ENCODE assay signal across 32 cellular contexts in the genomic region with DNA sequence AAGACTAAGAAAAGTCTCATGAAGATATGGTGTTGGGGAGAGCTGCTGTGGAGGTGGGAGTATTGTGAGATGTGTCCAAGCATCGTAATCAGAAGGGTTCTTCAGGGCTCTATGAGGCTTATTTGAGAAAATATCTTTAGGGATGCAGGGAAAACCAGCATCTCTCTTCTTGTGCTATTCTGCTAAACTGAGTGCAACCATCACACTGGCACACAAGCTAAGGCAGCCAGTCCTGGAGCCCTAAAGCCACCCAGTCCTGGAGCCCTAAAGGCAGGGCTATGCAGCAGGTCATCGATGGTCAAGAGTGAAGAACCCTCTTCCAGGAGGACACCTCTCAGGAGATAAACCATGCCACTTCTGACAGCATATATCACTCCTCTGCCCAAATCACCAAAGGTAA.
"Had no signal": no experiment of that assay in that cellular context is flagged by ENCODE, and none has a peak within 500 bp of the region (broad histone marks: within the 10 kb centered on the region; RNA-seq: fewer than 3 reads in every experiment).

No MANE protein-coding gene starts in this region.

- H3K36me3 ChIP-seq: adrenal gland, ascending aorta, brain microvascular endothelial cell, breast epithelium, cardiac muscle cell had no signal

- DNase-seq: activated effector memory CD4-positive, alpha-beta T cell treated with anti-CD3 and anti-CD28 coated beads, Interleukin-2, amount 50 U/mL, for 16 hours; activated effector memory CD4-positive, alpha-beta T cell treated with Interleukin-2 at 50 U/mL for 16 hours; activated gamma-delta T cell; activated gamma-delta T cell treated with Interleukin-2 at 50 U/mL for 16 hours; activated naive CD4-positive, alpha-beta T cell; activated naive CD4-positive, alpha-beta T cell treated with anti-CD3 and anti-CD28 coated beads for 36 hours; activated naive CD4-positive, alpha-beta T cell treated with anti-CD3 and anti-CD28 coated beads, Interleukin-2, amount 10 ng/mL, durations not matched to agents 7 days and 5 days; activated naive CD4-positive, alpha-beta T cell treated with anti-CD3 and anti-CD28 coated beads, Interleukin-2, amount 50 U/mL, for 16 hours; activated naive CD4-positive, alpha-beta T cell treated with Interleukin-2 at 50 U/mL for 16 hours; activated naive CD8-positive, alpha-beta T cell treated with anti-CD3 and anti-CD28 coated beads for 36 hours; activated naive CD8-positive, alpha-beta T cell treated with anti-CD3 and anti-CD28 coated beads, Interleukin-2, amount 10 ng/mL, durations not matched to agents 7 days and 5 days; activated naive CD8-positive, alpha-beta T cell treated with anti-CD3 and anti-CD28 coated beads, Interleukin-2, amount 50 U/mL, for 24 hours; activated T-cell treated with anti-CD3 and anti-CD28 coated beads, Interleukin-2, amount 50 U/mL, for 4 hours; activated T-cell treated with anti-CD3 and anti-CD28 coated beads, Interleukin-2, amount 50 U/mL, for 48 hours; activated T-cell treated with anti-CD3 and anti-CD28 coated beads, Interleukin-2, amount 50 U/mL, for 72 hours; adrenal gland; amniotic stem cell; amygdala; anterior cingulate cortex; aorta; body of pancreas; brain microvascular endothelial cell; caudate nucleus; central memory CD4-positive, alpha-beta T cell; cerebellar nuclear complex had no signal

- ATAC-seq: activated naive CD4-positive, alpha-beta T cell treated with anti-CD3 and anti-CD28 coated beads, Interleukin-2, amount 50 U/mL, for 72 hours; activated naive CD8-positive, alpha-beta T cell treated with anti-CD3 and anti-CD28 coated beads, Interleukin-2, amount 50 U/mL, for 24 hours; activated T-cell treated with anti-CD3 and anti-CD28 coated beads, Interleukin-2, amount 50 U/mL, for 4 hours; activated T-cell treated with anti-CD3 and anti-CD28 coated beads, Interleukin-2, amount 50 U/mL, for 72 hours; activated T-helper 17 cell treated with anti-CD3 and anti-CD28 coated beads, Interleukin-2, amount 50 U/mL, for 72 hours; body of pancreas had no signal

- FAIRE-seq: astrocyte, bronchial epithelial cell had no signal

- H3K27ac ChIP-seq: adrenal gland, ascending aorta, body of pancreas, brain microvascular endothelial cell, breast epithelium, cardiac muscle cell had no signal

- H3K27me3 ChIP-seq: adrenal gland, ascending aorta, body of pancreas, brain microvascular endothelial cell, breast epithelium, cardiac muscle cell had no signal

- H3K4me1 ChIP-seq: adrenal gland, ascending aorta, body of pancreas, breast epithelium had no signal

- H3K4me3 ChIP-seq: adrenal gland, ascending aorta, body of pancreas, breast epithelium, cardiac muscle cell had no signal

- H3K9me3 ChIP-seq: adrenal gland, ascending aorta, body of pancreas had no signal
